Comparison of ENCODE assay signal across 18 cellular contexts in genomic region chr2:11409184-11409959, GRCh38.
"Had no signal": no experiment of that assay in that cellular context is flagged by ENCODE, and none has a peak within 500 bp of the region (broad histone marks: within the 10 kb centered on the region; RNA-seq: fewer than 3 reads in every experiment).

No MANE protein-coding gene starts in this region.

- H3K27me3 ChIP-seq: brain microvascular endothelial cell, gastroesophageal sphincter had no signal

- H3K9me3 ChIP-seq: esophagus squamous epithelium, gastroesophageal sphincter, lower lobe of right lung had no signal

- H3K4me3 ChIP-seq: coronary artery, esophagus squamous epithelium, gastroesophageal sphincter, lower lobe of right lung had no signal

- ATAC-seq: activated CD4-positive, CD25-positive, alpha-beta regulatory T cell treated with anti-CD3 and anti-CD28 coated beads, Interleukin-2, amount 50 U/mL, for 24 hours; gastroesophageal sphincter; left colon; lower lobe of right lung had no signal

- H3K9ac ChIP-seq: parathyroid adenoma had no signal

- DNase-seq: activated CD4-positive, alpha-beta T cell treated with anti-CD3 and anti-CD28 coated beads, Interleukin-2, amount 50 U/mL, for 4 hours; activated naive CD4-positive, alpha-beta T cell; activated naive CD8-positive, alpha-beta T cell treated with anti-CD3 and anti-CD28 coated beads, Interleukin-2, amount 10 ng/mL, durations not matched to agents 7 days and 5 days; activated T-cell treated with anti-CD3 and anti-CD28 coated beads for 4 hours; anterior cingulate cortex; brain microvascular endothelial cell; effector CD4-positive, alpha-beta T cell; esophagus squamous epithelium; left colon; lower lobe of right lung; naive B cell; stimulated activated CD4-positive, alpha-beta T cell treated with anti-CD3 and anti-CD28 coated beads, Interleukin-4, amount 100 ng/mL, for 24 hours; stimulated activated naive CD4-positive, alpha-beta T cell treated with Interleukin-2 at 50 U/mL for 16 hours; trophoblast cell had no signal

- H2AFZ ChIP-seq: parathyroid adenoma had no signal

- H3K27ac ChIP-seq: brain microvascular endothelial cell, esophagus squamous epithelium, gastroesophageal sphincter, lower lobe of right lung, parathyroid adenoma had no signal

- H3K36me3 ChIP-seq: brain microvascular endothelial cell, esophagus squamous epithelium, gastroesophageal sphincter, lower lobe of right lung had no signal

- H3K79me2 ChIP-seq: parathyroid adenoma had no signal

- H3K4me1 ChIP-seq: parathyroid adenoma had no signal
